In the genomic region with DNA sequence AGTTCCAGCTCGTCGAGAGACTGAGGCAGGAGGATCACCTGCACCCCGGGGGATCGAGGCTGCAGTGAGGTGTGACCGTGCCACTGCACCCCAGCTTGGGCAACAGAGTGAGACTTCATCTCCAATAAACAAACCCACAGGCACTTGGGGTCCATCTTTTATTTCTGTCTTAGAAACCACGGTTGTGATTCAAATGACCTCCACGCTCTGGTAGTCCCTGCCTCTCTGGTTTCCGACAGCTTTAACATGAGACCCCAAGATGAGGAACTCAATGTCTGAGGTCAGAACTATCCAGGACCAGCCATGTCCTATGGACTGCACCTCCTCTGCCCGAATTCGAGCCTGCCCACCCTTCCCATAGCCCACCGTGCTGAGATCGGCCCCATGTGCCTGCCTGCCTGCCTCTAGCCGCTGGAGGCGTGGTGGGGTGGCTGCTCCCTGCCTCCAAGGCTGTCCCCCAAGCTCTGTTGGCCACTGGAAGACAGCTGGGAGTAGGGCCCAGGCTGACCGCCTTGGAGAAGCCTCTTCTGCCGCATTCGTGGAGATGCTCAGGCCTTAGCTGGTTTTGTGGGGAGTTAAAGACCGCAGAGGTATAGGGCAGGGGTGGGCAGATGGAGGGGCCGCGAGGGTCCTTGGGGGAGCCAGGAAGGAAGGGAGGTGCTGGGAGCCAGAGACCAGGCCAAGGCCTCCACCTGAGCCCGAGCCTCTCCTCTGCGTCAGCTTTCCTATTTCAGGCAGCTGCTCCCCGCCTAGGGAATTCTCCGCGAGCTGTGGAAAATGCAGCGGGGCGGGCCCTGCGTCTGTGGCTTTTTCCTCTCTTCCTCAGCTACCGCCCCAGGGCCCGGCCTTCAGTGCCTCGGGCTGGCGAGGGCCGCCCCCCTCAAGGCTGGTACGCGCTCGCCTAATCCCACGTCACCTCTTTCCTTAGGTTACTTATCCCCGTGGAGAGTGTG, we compare ENCODE assay signal across 16 cellular contexts. TPM values are rescaled to one million over a fixed set of nuclear protein-coding genes. Genes with fewer than 3 reads are reported as not detected.
DNase-seq lines count a peak whose midpoint lies in the region; ATAC-seq and TF ChIP-seq lines count a peak whose summit lies in the region.
"Had no signal": no experiment of that assay in that cellular context is flagged by ENCODE, and none has a peak within 500 bp of the region (broad histone marks: within the 10 kb centered on the region; RNA-seq: fewer than 3 reads in every experiment).

No MANE protein-coding gene starts in this region.

- H3K27me3 ChIP-seq in Caco-2 (replicated peaks; ENCODE audit: control insufficient read depth, insufficient read depth, low read length) (no peaks in the 10 kb centered on the region), trophoblast cell (ENCODE audit: insufficient read depth, low read length) (no peaks in the 10 kb centered on the region)

- H3K36me3 ChIP-seq in Caco-2 (ENCODE audit: control insufficient read depth, insufficient read depth, low read length): no peaks in the 10 kb centered on the region
- no peaks in the 10 kb centered on the region for H3K36me3 ChIP-seq in trophoblast cell (ENCODE audit: control insufficient read depth in 1 of 2, insufficient read depth in 2 of 2, low read length in 2 of 2)

- H3K9ac ChIP-seq in trophoblast cell (ENCODE audit: low read length): no peak overlapping the region

- H3K36me3 Mint-ChIP-seq in Caco-2 (ENCODE audit: insufficient read depth, unreplicated experiment): no peaks in the 10 kb centered on the region

- peak overlapping the region; percentile 16 for H2BK12ac ChIP-seq in trophoblast cell (ENCODE audit: low read length)

- no peak overlapping the region for H3K4me2 ChIP-seq in trophoblast cell (ENCODE audit: low read length)

- H3K4me3 Mint-ChIP-seq in Caco-2 (ENCODE audit: unreplicated experiment): no peak overlapping the region
- H3K4me3 Mint-ChIP-seq: activated CD8-positive, alpha-beta T cell treated with anti-CD3 and anti-CD28 coated beads, Interleukin-2, amount 10 ng/mL, durations not matched to agents 7 days and 5 days; activated T-helper 17 cell treated with anti-CD3 and anti-CD28 coated beads, Interleukin-2, amount 50 U/mL, for 72 hours had no signal

- ATAC-seq in GM21717 (IDR thresholded peaks at IDR 0.05; ENCODE audit: unreplicated experiment) (no peak), HG02642 (IDR thresholded peaks at IDR 0.05; ENCODE audit: poor library complexity, unreplicated experiment) (no peak)
- ATAC-seq: activated CD8-positive, alpha-beta T cell treated with anti-CD3 and anti-CD28 coated beads, Interleukin-2, amount 10 ng/mL, durations not matched to agents 7 days and 5 days; activated T-helper 17 cell treated with anti-CD3 and anti-CD28 coated beads, Interleukin-2, amount 50 U/mL, for 72 hours had no signal

- H3K14ac ChIP-seq in trophoblast cell (ENCODE audit: low read length): peak overlapping the region; percentile 11

- no peaks in the 10 kb centered on the region for H3K9me3 ChIP-seq in Caco-2
- no peaks in the 10 kb centered on the region for H3K9me3 ChIP-seq in trophoblast cell (ENCODE audit: insufficient read depth, low read depth, low read length)

- TF ChIP-seq CTCF in Caco-2 (IDR thresholded peaks at IDR 0.05; ENCODE audit: insufficient read depth in 1 of 2, low read depth in 1 of 2, low read length in 1 of 2, severe bottlenecking in 1 of 2, unreplicated experiment in 1 of 2): no peak

- H3K9me3 Mint-ChIP-seq in Caco-2 (ENCODE audit: unreplicated experiment): no peaks in the 10 kb centered on the region
- H3K9me3 Mint-ChIP-seq: activated T-helper 17 cell treated with anti-CD3 and anti-CD28 coated beads, Interleukin-2, amount 50 U/mL, for 72 hours had no signal

- POLR2A ChIA-PET in Caco-2 (lab: Charles Lee): no interaction called here

- H2BK5ac ChIP-seq in trophoblast cell (ENCODE audit: low read depth, low read length, poor library complexity): no peak overlapping the region

- H4K12ac ChIP-seq in trophoblast cell (ENCODE audit: low read depth, low read length): no peak overlapping the region

- H3K79me1 ChIP-seq in trophoblast cell (ENCODE audit: low read length): no peaks in the 10 kb centered on the region

- no peaks in the 10 kb centered on the region for H3K79me2 ChIP-seq in trophoblast cell (ENCODE audit: control insufficient read depth, insufficient read depth, low read length, poor library complexity)

- no peak overlapping the region for H4K8ac ChIP-seq in trophoblast cell (ENCODE audit: low read depth, low read length)

- no peak overlapping the region for H3K4me3 ChIP-seq in Caco-2 (ENCODE audit: low read depth, low read length)
- peak overlapping the region; percentile 8 for H3K4me3 ChIP-seq in trophoblast cell (ENCODE audit: low read depth, low read length)

- H3K4me1 Mint-ChIP-seq in Caco-2 (ENCODE audit: low read depth, unreplicated experiment): peaks cover 11% of the 10 kb centered on the region
- H3K4me1 Mint-ChIP-seq: activated T-helper 17 cell treated with anti-CD3 and anti-CD28 coated beads, Interleukin-2, amount 50 U/mL, for 72 hours had no signal

- H3K23ac ChIP-seq in trophoblast cell (ENCODE audit: low read length): no peak overlapping the region

- no peaks in the 10 kb centered on the region for H3K27me3 Mint-ChIP-seq in Caco-2 (ENCODE audit: insufficient read depth, unreplicated experiment)
- H3K27me3 Mint-ChIP-seq: activated T-helper 17 cell treated with anti-CD3 and anti-CD28 coated beads, Interleukin-2, amount 50 U/mL, for 72 hours had no signal

- H2BK120ac ChIP-seq in trophoblast cell (ENCODE audit: insufficient read depth, low read length, poor library complexity): no peak overlapping the region

- CTCF ChIA-PET in Caco-2 (lab: Charles Lee): interaction anchor here (0.6 kb wide), 1 partner anchor 992 kb away, joined by 3 read pairs; no protein-coding TSS in a partner anchor

- peak overlapping the region; percentile 67 for H3K27ac Mint-ChIP-seq in Caco-2 (ENCODE audit: unreplicated experiment)
- H3K27ac Mint-ChIP-seq: activated CD8-positive, alpha-beta T cell treated with anti-CD3 and anti-CD28 coated beads, Interleukin-2, amount 10 ng/mL, durations not matched to agents 7 days and 5 days; activated T-helper 17 cell treated with anti-CD3 and anti-CD28 coated beads, Interleukin-2, amount 50 U/mL, for 72 hours had no signal

- BruUV-seq in Caco-2 (replicated peaks; lab: Mats Ljungman, UMichigan): no TSS peak

- intact Hi-C loops in Caco-2 (cut with micrococcal nuclease; ENCODE audit: unreplicated experiment): no loop called here

- H4K91ac ChIP-seq in trophoblast cell (ENCODE audit: low read depth, low read length): peak overlapping the region; percentile 2

- peaks cover 19% of the 10 kb centered on the region for H3K4me1 ChIP-seq in Caco-2
- peaks cover 2 to 9% of the 10 kb centered on the region in 2 experiments for H3K4me1 ChIP-seq in trophoblast cell (ENCODE audit: control insufficient read depth in 1 of 2, insufficient read depth in 2 of 2, low read length in 2 of 2)

- DNase-seq in Caco-2: no peak
- DNase-seq in HT-29 (ENCODE audit: low spot score): peak; percentile 33
- DNase-seq in germinal center (ENCODE audit: low spot score): peak; percentile 42
- DNase-seq in trophoblast cell: peak; percentile 44 to 70
- no peak for DNase-seq in activated CD4-positive, alpha-beta T cell treated with anti-CD3 and anti-CD28 coated beads, Interleukin-2, amount 50 U/mL, for 48 hours
- DNase-seq in superior temporal gyrus (ENCODE audit: extremely low spot score): no peak
- DNase-seq: activated CD8-positive, alpha-beta T cell treated with anti-CD3 and anti-CD28 coated beads, Interleukin-2, amount 10 ng/mL, durations not matched to agents 7 days and 5 days; AML-193; amniotic stem cell; NCI-H2029 treated with DMSO at 0.1 percent for 48 hours; NCI-H748 treated with DMSO at 0.1 percent for 48 hours; T-helper 1 cell had no signal

- no peak overlapping the region for H3K4ac ChIP-seq in trophoblast cell (ENCODE audit: low read depth, low read length)

- H3K27ac ChIP-seq in trophoblast cell (ENCODE audit: low read depth, low read length): no peak overlapping the region

- no peak overlapping the region for H2AK5ac ChIP-seq in trophoblast cell (ENCODE audit: low read length)

- no peak overlapping the region for H3K18ac ChIP-seq in trophoblast cell (ENCODE audit: low read length)

- no peak overlapping the region for H2AFZ ChIP-seq in trophoblast cell (ENCODE audit: insufficient read depth, low read length, poor library complexity)

- no CpG with 5 or more reads among the region's 38 CpGs for WGBS in trophoblast cell (ENCODE audit: extremely low coverage, insufficient coverage, insufficient read length)

RNA-seq across cellular contexts. Expression of a gene that starts 6.9 kb away (rescaled TPM):
- 51.7 and 54.8 TPM in 2 replicates for total RNA-seq in Caco-2 (2022)
- total RNA-seq in HT-29 (2014; rRNA removed; shearing (Covaris generic)): 37.3 and 42.5 TPM in 2 replicates
- 23.6 and 23.9 TPM in 2 replicates for polyA plus RNA-seq in trophoblast cell (2013)

RNA-seq across cellular contexts. Expression of a gene that starts 35.4 kb away (rescaled TPM):
- total RNA-seq in Caco-2 (2022): 72.9 and 99.0 TPM in 2 replicates
- total RNA-seq in HT-29 (2014; rRNA removed; shearing (Covaris generic)): not detected in 2 replicates
- not detected in 2 replicates for polyA plus RNA-seq in trophoblast cell (2013)
- polyA plus RNA-seq: keratinocyte had no signal

Comparison
In these comparisons a context has a peak if more than half of its experiments do, and no peak if none do; other contexts are left out.
1. DNase-seq: peak in HT-29 (single experiment), germinal center (single experiment) and trophoblast cell (2 of 2); none in Caco-2 (0 of 2), activated CD4-positive, alpha-beta T cell treated with anti-CD3 and anti-CD28 coated beads, Interleukin-2, amount 50 U/mL, for 48 hours (0 of 2) and superior temporal gyrus (single experiment).
2. RNA of a gene that starts 35.4 kb away (total RNA-seq): 72.9 to 99.0 TPM in Caco-2; not detected in HT-29; every median in the first group is over 10 times any median in the second.